ENCODE assay signal across 8 cellular contexts in genomic region chr2:207529330-207530159, GRCh38. TPM values are rescaled to one million over a fixed set of nuclear protein-coding genes. Genes with fewer than 3 reads are reported as not detected.
DNase-seq lines count a peak whose midpoint lies in the region; ATAC-seq and TF ChIP-seq lines count a peak whose summit lies in the region.

Gene CREB1 (plus strand): TSS chr2:207529962. CDS start chr2:207555636, 25,674 bp downstream.

- H3K9me3 ChIP-seq in testis: no peaks in the 10 kb centered on the region

- TF ChIP-seq POLR2A in testis (IDR thresholded peaks at IDR 0.05): peak; percentile 68

- ATAC-seq in HG02588 (IDR thresholded peaks at IDR 0.05; ENCODE audit: unreplicated experiment) (peak; percentile 84), SK-N-SH treated with all-trans-retinoic acid at 6 μM for 48 hours (peak; percentile 97), omental fat pad (ENCODE audit: low FRiP score) (peak; percentile 97)

- H3K4me1 ChIP-seq in testis: peaks cover 32% of the 10 kb centered on the region

- H3K27ac Mint-ChIP-seq in activated naive CD4-positive, alpha-beta T cell treated with anti-CD3 and anti-CD28 coated beads, Interleukin-2, amount 50 U/mL, for 24 hours: peak within 1 kb of the TSS; percentile 100

- no peaks in the 10 kb centered on the region for H3K9me3 Mint-ChIP-seq in activated naive CD4-positive, alpha-beta T cell treated with anti-CD3 and anti-CD28 coated beads, Interleukin-2, amount 50 U/mL, for 24 hours

- peaks cover 58% of the 10 kb centered on the region for H3K4me1 Mint-ChIP-seq in activated naive CD4-positive, alpha-beta T cell treated with anti-CD3 and anti-CD28 coated beads, Interleukin-2, amount 50 U/mL, for 24 hours

- peak; percentile 99 for DNase-seq in GM06990 (ENCODE audit: extremely low read depth, insufficient read length)
- DNase-seq in NCI-H1092 (lab: John Stamatoyannopoulos, UW): peak; percentile 92
- peak; percentile 69 for DNase-seq in glomerular endothelial cell (ENCODE audit: extremely low read depth, low read depth, low spot score)
- DNase-seq in omental fat pad (ENCODE audit: low spot score): peak; percentile 98
- DNase-seq in testis: peak; percentile 98

- H3K4me3 ChIP-seq in GM06990 (replicated peaks; ENCODE audit: low read depth, low read length) (peak within 1 kb of the TSS; percentile 91), testis (peak within 1 kb of the TSS; percentile 71 to 92)

- intact Hi-C loops in testis (cut with DNase I; ENCODE audit: low total_unique reads): no loop called here

- TF ChIP-seq CTCF in GM06990 (IDR thresholded peaks at IDR 0.05; ENCODE audit: insufficient read depth, low read length, poor library complexity, severe bottlenecking) (peak; percentile 0), omental fat pad (IDR thresholded peaks at IDR 0.05) (no peak), testis (IDR thresholded peaks at IDR 0.05) (peak in 1 of 3 experiments; percentile 11)

- H3K27ac ChIP-seq in testis: peak within 1 kb of the TSS; percentile 96 to 98

- no peaks in the 10 kb centered on the region for H3K27me3 Mint-ChIP-seq in activated naive CD4-positive, alpha-beta T cell treated with anti-CD3 and anti-CD28 coated beads, Interleukin-2, amount 50 U/mL, for 24 hours

- peaks cover 8% of the 10 kb centered on the region for H3K36me3 Mint-ChIP-seq in activated naive CD4-positive, alpha-beta T cell treated with anti-CD3 and anti-CD28 coated beads, Interleukin-2, amount 50 U/mL, for 24 hours

- H3K36me3 ChIP-seq in GM06990 (ENCODE audit: control insufficient read depth, insufficient read depth, low read length) (no peaks in the 10 kb centered on the region), testis (ENCODE audit: low read depth, missing control alignments) (no peaks in the 10 kb centered on the region)

- H3K4me3 Mint-ChIP-seq in activated naive CD4-positive, alpha-beta T cell treated with anti-CD3 and anti-CD28 coated beads, Interleukin-2, amount 50 U/mL, for 24 hours: peak within 1 kb of the TSS; percentile 99

- WGBS in testis, 2 donors: 0 to 1% methylated on average over 42 to 92 of the region's 92 CpGs

- H3K27me3 ChIP-seq in GM06990 (replicated peaks; ENCODE audit: control insufficient read depth, insufficient read depth, low read length) (no peaks in the 10 kb centered on the region), testis (no peaks in the 10 kb centered on the region)

TF ChIP-seq in SK-N-SH treated with all-trans-retinoic acid at 6 μM for 48 hours, 23 proteins besides CTCF, POLR2A, EP300 and RAD21:
- TF ChIP-seq ZNF565 (CRISPR knock-in tag; conservative IDR thresholded peaks at IDR 0.05; ENCODE audit: low read depth) (no peak), TSHZ2 (CRISPR knock-in tag; IDR thresholded peaks at IDR 0.05) (peak; percentile 50; the same call in 1 of the 2 replicates)
TF ChIP-seq in SK-N-SH treated with all-trans-retinoic acid at 6 μM for 48 hours: peak in this region for 1.

RNA-seq across cellular contexts. Expression of gene CREB1, which starts in this region (rescaled TPM):
- total RNA-seq in glomerular endothelial cell: 28.1 and 47.6 TPM in 2 replicates
- total RNA-seq in omental fat pad: 10 to 100 TPM; 38.2 to 82.3 (median 49.4) TPM
- total RNA-seq in testis: 10 to 100 TPM; 71.3 to 96.5 TPM
- 132 TPM for polyA plus RNA-seq in testis (ENCODE audit: insufficient read depth, low read depth, low replicate concordance)

Comparison
In these comparisons a context has a peak if more than half of its experiments do, and no peak if none do; other contexts are left out.
1. Peak in every context shown above with its lines: DNase-seq, ATAC-seq, H3K4me3 ChIP-seq and H3K27ac ChIP-seq.